ENCODE assay signal across 1 cellular context in the genomic region with DNA sequence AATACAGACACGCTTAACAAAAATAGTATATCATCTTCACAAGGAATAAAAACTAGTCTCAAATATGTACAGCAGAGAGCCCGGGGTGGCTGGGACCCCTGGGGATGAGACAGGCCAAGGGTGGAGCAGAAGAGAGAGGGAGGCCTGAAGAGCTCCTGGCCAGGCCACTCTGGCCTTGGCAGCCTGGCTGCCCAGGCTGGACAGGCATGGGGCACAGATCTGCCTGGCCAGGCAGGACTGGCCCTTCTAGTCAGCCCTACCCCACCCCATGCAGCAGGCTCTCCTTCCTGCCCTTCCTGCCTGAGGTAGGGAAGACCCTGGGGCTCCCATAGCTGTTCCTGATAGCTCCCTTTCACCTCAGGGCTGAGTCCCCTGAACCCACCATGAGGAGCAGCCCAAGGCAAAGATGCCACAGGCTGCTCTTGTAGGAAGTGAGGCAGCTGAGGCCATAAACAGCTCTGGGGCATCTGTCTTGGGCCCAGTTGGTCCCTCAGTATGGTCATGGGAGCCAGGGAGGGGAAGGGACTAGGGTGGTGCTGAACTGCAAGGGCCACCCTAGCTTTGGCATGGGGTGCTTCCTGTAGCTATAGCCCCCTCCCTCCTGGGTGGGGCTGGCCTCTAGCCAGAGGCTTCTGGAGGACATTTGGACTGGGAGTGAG.
TF ChIP-seq lines count a peak whose summit lies in the region.

No MANE protein-coding gene starts in this region.

TF ChIP-seq in K562, 482 proteins besides CTCF, POLR2A, EP300 and RAD21 (continued from another document):
- TF ChIP-seq, protein P1, sequence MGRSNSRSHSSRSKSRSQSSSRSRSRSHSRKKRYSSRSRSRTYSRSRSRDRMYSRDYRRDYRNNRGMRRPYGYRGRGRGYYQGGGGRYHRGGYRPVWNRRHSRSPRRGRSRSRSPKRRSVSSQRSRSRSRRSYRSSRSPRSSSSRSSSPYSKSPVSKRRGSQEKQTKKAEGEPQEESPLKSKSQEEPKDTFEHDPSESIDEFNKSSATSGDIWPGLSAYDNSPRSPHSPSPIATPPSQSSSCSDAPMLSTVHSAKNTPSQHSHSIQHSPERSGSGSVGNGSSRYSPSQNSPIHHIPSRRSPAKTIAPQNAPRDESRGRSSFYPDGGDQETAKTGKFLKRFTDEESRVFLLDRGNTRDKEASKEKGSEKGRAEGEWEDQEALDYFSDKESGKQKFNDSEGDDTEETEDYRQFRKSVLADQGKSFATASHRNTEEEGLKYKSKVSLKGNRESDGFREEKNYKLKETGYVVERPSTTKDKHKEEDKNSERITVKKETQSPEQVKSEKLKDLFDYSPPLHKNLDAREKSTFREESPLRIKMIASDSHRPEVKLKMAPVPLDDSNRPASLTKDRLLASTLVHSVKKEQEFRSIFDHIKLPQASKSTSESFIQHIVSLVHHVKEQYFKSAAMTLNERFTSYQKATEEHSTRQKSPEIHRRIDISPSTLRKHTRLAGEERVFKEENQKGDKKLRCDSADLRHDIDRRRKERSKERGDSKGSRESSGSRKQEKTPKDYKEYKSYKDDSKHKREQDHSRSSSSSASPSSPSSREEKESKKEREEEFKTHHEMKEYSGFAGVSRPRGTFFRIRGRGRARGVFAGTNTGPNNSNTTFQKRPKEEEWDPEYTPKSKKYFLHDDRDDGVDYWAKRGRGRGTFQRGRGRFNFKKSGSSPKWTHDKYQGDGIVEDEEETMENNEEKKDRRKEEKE (IDR thresholded peaks at IDR 0.05; ENCODE audit: borderline replicate concordance in 1 of 2, control insufficient read depth in 1 of 2, low read depth in 2 of 2, low read length in 1 of 2) = no peak
- TF ChIP-seq ATF7 (IDR thresholded peaks at IDR 0.05) (no peak), LCOR (CRISPR knock-in tag; IDR thresholded peaks at IDR 0.05) (no peak), WHSC1 (IDR thresholded peaks at IDR 0.05; ENCODE audit: low read length) (peak; percentile 16), ZBTB17 (CRISPR knock-in tag; IDR thresholded peaks at IDR 0.05) (0 out of 2 replicates have a peak, but pooled peaks have one; percentile 23), CEBPZ (IDR thresholded peaks at IDR 0.05; ENCODE audit: borderline replicate concordance, low read depth, low read length) (no peak), FOXA1 (IDR thresholded peaks at IDR 0.05; ENCODE audit: borderline replicate concordance) (no peak)
